13 cellular contexts compared by ENCODE assay signal in the genomic region with DNA sequence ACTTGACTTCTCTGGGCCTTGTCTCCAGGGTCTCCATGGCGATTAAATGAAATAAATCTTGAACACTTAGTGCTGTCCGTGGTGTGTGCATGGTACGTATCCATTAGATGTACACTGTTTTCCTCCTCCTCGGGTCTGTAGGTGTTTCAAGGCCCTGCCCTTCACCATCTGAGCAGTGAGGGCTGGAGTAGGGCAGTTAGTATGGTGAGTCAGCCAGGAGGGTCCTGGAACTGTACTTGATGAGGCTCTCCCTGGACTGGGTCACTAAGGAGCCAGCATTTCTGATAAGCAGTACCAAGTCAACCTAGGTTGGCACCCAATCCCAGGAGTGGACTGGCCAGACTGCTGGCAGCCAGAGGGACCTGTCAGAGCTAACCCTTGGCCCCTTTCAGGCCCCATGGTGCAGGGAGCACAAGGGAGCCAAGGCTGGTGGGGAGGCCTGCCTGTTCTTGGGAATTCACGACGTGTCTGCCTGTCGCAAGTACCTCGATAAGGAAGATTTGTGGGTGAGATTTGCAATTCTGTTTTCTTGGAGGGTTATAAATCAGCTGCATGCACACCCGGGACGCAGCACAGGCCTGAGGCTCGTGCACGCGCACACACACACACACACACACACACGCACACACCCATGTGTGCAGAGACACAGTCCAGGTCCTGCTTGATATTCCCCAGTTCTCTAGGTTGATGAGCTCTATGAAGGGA.
DNase-seq lines count a peak whose midpoint lies in the region; ATAC-seq and TF ChIP-seq lines count a peak whose summit lies in the region.
"Had no signal": no experiment of that assay in that cellular context is flagged by ENCODE, and none has a peak within 500 bp of the region (broad histone marks: within the 10 kb centered on the region; RNA-seq: fewer than 3 reads in every experiment).

No MANE protein-coding gene starts in this region.

- no peak for ATAC-seq in GM21786 (IDR thresholded peaks at IDR 0.05; ENCODE audit: unreplicated experiment)
- ATAC-seq: activated CD8-positive, alpha-beta T cell treated with anti-CD3 and anti-CD28 coated beads for 36 hours had no signal

- H3K27ac ChIP-seq in right atrium auricular region: peak overlapping the region; percentile 64 to 66
- H3K27ac ChIP-seq: C4-2B had no signal

- in situ Hi-C loops in Caki2 (cut with HindIII; ENCODE audit: low pct_unique_long_range_greater_than_20kb, low sequenced_read_pairs): no loop called here

- no peak overlapping the region for H3K4me3 ChIP-seq in right atrium auricular region

- H3K9me3 ChIP-seq in right atrium auricular region: no peaks in the 10 kb centered on the region

- DNase-seq in Caki2 (ENCODE audit: low read depth) (peak; percentile 40), SK-N-DZ (ENCODE audit: low spot score) (peak; percentile 59), right atrium auricular region (ENCODE audit: low spot score) (no peak), renal cortical epithelial cell (ENCODE audit: low read depth) (peak; percentile 50), GM19238 (ENCODE audit: insufficient read length, low spot score) (no peak), NCI-H2107 (lab: John Stamatoyannopoulos, UW) (no peak), amygdala (lab: John Stamatoyannopoulos, UW) (no peak)
- DNase-seq: activated CD8-positive, alpha-beta T cell treated with anti-CD3 and anti-CD28 coated beads for 36 hours; KBM-7; NCI-H510A treated with DMSO at 0.1 percent for 48 hours; T-helper 1 cell had no signal

- TF ChIP-seq CTCF in right atrium auricular region (IDR thresholded peaks at IDR 0.05): no peak

- H3K36me3 ChIP-seq in right atrium auricular region: peaks cover 11% of the 10 kb centered on the region

- peaks cover 0 to 100% of the 10 kb centered on the region in 2 donors for H3K4me1 ChIP-seq in right atrium auricular region

- no peaks in the 10 kb centered on the region for H3K27me3 ChIP-seq in right atrium auricular region

Comparison
In these comparisons a context has a peak if more than half of its experiments do, and no peak if none do; other contexts are left out.
1. DNase-seq: peak in Caki2 (single experiment), SK-N-DZ (single experiment) and renal cortical epithelial cell (single experiment); none in right atrium auricular region (single experiment), GM19238 (single experiment), NCI-H2107 (single experiment) and amygdala (0 of 56).